ENCODE assay signal across 32 cellular contexts in the genomic region with DNA sequence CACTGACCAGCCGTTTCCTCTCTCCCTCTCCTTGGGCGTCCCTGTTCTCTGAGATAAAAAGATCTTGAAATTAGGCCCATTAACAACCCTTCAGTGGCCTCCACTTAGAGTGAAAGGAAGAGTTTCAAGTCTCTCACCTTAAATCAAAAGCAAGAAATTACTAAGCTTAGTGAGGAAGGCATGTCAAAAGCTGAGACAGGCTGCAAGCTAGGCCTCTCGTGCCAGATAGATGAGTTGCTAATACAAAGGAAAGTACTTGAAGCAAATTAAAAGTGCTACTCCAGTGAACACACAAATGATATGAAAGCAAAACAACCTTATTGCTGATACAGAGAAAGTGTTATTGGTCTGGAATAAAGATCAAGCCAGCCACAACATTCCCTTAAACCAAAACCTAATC.
DNase-seq lines count a peak whose midpoint lies in the region; ATAC-seq and TF ChIP-seq lines count a peak whose summit lies in the region.
"Had no signal": no experiment of that assay in that cellular context is flagged by ENCODE, and none has a peak within 500 bp of the region (broad histone marks: within the 10 kb centered on the region; RNA-seq: fewer than 3 reads in every experiment).

No MANE protein-coding gene starts in this region.

- no peaks in the 10 kb centered on the region for H4K20me1 ChIP-seq in GM23338 (replicated peaks; ENCODE audit: insufficient read depth)

- no peak for TF ChIP-seq CTCF in GM23338 (conservative IDR thresholded peaks at IDR 0.05; ENCODE audit: low read depth in 2 of 2)
- TF ChIP-seq CTCF in left lung (IDR thresholded peaks at IDR 0.05), result no peak

- no peaks in the 10 kb centered on the region for H3F3A ChIP-seq in GM23338 (replicated peaks; ENCODE audit: low read depth)

- peaks cover 5% of the 10 kb centered on the region; the same call in 1 of the 2 replicates for H3K4me1 ChIP-seq in GM23338 (ENCODE audit: insufficient read depth)
- no peaks in the 10 kb centered on the region for H3K4me1 ChIP-seq in left lung
- H3K4me1 ChIP-seq: HAP-1, suprapubic skin, upper lobe of right lung had no signal

- H3K4me3 ChIP-seq in GM23338, result no peak overlapping the region
- no peak overlapping the region for H3K4me3 ChIP-seq in left lung
- H3K4me3 ChIP-seq: HAP-1, heart left ventricle, smooth muscle cell, suprapubic skin, upper lobe of right lung had no signal

- peak overlapping the region; percentile 80 for H2AFZ ChIP-seq in GM23338

- intact Hi-C loops in left lung (cut with DNase I), result no loop called here

- peaks cover 2% of the 10 kb centered on the region for H3K27me3 Mint-ChIP-seq in GM23338 (ENCODE audit: insufficient read depth, low read depth, poor library complexity)
- H3K27me3 Mint-ChIP-seq: activated naive CD8-positive, alpha-beta T cell; naive B cell had no signal

- no peaks in the 10 kb centered on the region for H3K36me3 Mint-ChIP-seq in GM23338 (ENCODE audit: low read depth)
- H3K36me3 Mint-ChIP-seq: activated naive CD8-positive, alpha-beta T cell; naive B cell had no signal

- H3K27ac Mint-ChIP-seq in GM23338, result no peak overlapping the region
- H3K27ac Mint-ChIP-seq: activated naive CD8-positive, alpha-beta T cell; naive B cell had no signal

- ATAC-seq in GM18870 (IDR thresholded peaks at IDR 0.05; ENCODE audit: unreplicated experiment), result peak; percentile 46
- ATAC-seq in GM23338, result no peak
- peak; percentile 40 for ATAC-seq in HG03378 (IDR thresholded peaks at IDR 0.05; ENCODE audit: unreplicated experiment)
- ATAC-seq in HG03135 (IDR thresholded peaks at IDR 0.05; ENCODE audit: unreplicated experiment), result no peak
- no peak for ATAC-seq in left lobe of liver
- ATAC-seq in left lung, result no peak
- ATAC-seq: heart left ventricle, right cardiac atrium, upper lobe of right lung had no signal

- no peaks in the 10 kb centered on the region for H3K79me2 ChIP-seq in GM23338 (replicated peaks; ENCODE audit: insufficient read depth)

- no peaks in the 10 kb centered on the region; the same call in 1 of the 2 replicates for H3K9me2 ChIP-seq in GM23338 (ENCODE audit: insufficient read depth)

- H3K9me3 ChIP-seq in left lung, result no peaks in the 10 kb centered on the region
- H3K9me3 ChIP-seq: HAP-1, heart left ventricle, neutrophil, suprapubic skin, upper lobe of right lung had no signal

- no peak overlapping the region for H3K4me2 ChIP-seq in GM23338
- H3K4me2 ChIP-seq: smooth muscle cell had no signal

- H3K9me3 Mint-ChIP-seq in GM23338, result no peaks in the 10 kb centered on the region; the same call in 2 of the 3 replicates
- H3K9me3 Mint-ChIP-seq: naive B cell had no signal

- H3K36me3 ChIP-seq in GM23338 (ENCODE audit: insufficient read depth), result no peaks in the 10 kb centered on the region
- no peaks in the 10 kb centered on the region for H3K36me3 ChIP-seq in left lung
- H3K36me3 ChIP-seq: HAP-1, heart left ventricle, neutrophil, suprapubic skin, upper lobe of right lung had no signal

- no peak overlapping the region for H3K4me3 Mint-ChIP-seq in GM23338
- H3K4me3 Mint-ChIP-seq: activated naive CD8-positive, alpha-beta T cell; naive B cell had no signal

- H3K27ac ChIP-seq in GM23338 (ENCODE audit: low read depth) (no peak overlapping the region), left lung (no peak overlapping the region)
- H3K27ac ChIP-seq: heart left ventricle, neutrophil, suprapubic skin, upper lobe of right lung, VCaP had no signal

- H3K4me1 Mint-ChIP-seq in GM23338, result no peaks in the 10 kb centered on the region
- H3K4me1 Mint-ChIP-seq: naive B cell had no signal

- H3K27me3 ChIP-seq in GM23338 (ENCODE audit: insufficient read depth) (no peaks in the 10 kb centered on the region), left lung (no peaks in the 10 kb centered on the region)
- H3K27me3 ChIP-seq: heart left ventricle, neutrophil, suprapubic skin, upper lobe of right lung had no signal

- DNase-seq in GM23338 (ENCODE audit: low spot score) (no peak), NCI-H2196 (lab: John Stamatoyannopoulos, UW; ENCODE audit: unreplicated experiment) (no peak), left lobe of liver (ENCODE audit: low spot score) (no peak), left lung (no peak)
- DNase-seq: activated CD4-positive, alpha-beta T cell treated with anti-CD3 and anti-CD28 coated beads for 4 hours; activated effector memory CD4-positive, alpha-beta T cell treated with Interleukin-2 at 50 U/mL for 16 hours; activated T-cell treated with anti-CD3 and anti-CD28 coated beads for 4 hours; C1 segment of cervical spinal cord; DND-41; foreskin melanocyte; GF-D8; heart left ventricle; islet precursor cell; Kasumi-1; naive B cell; NCI-H1417; NCI-H2029; NCI-H226; NCI-H748 treated with DMSO at 0.1 percent for 48 hours; right cardiac atrium; stimulated activated naive CD4-positive, alpha-beta T cell treated with Interleukin-2 at 50 U/mL for 16 hours; T-helper 9 cell; upper lobe of right lung had no signal

TF ChIP-seq in GM23338, 12 proteins besides CTCF, POLR2A, EP300 and RAD21:
- TF ChIP-seq EZH2 (IDR thresholded peaks at IDR 0.05; ENCODE audit: low read depth, unreplicated experiment), result no peak
- no peak for TF ChIP-seq EZH2phosphoT487 (IDR thresholded peaks at IDR 0.05; ENCODE audit: unreplicated experiment)
- TF ChIP-seq NANOG (IDR thresholded peaks at IDR 0.05; ENCODE audit: borderline replicate concordance), result no peak
- no peak for TF ChIP-seq ZNF114 (CRISPR knock-in tag; IDR thresholded peaks at IDR 0.05)
- no peak for TF ChIP-seq POLR2AphosphoS5 (IDR thresholded peaks at IDR 0.05; ENCODE audit: low read depth)
- TF ChIP-seq, protein P1, sequence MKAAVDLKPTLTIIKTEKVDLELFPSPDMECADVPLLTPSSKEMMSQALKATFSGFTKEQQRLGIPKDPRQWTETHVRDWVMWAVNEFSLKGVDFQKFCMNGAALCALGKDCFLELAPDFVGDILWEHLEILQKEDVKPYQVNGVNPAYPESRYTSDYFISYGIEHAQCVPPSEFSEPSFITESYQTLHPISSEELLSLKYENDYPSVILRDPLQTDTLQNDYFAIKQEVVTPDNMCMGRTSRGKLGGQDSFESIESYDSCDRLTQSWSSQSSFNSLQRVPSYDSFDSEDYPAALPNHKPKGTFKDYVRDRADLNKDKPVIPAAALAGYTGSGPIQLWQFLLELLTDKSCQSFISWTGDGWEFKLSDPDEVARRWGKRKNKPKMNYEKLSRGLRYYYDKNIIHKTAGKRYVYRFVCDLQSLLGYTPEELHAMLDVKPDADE (IDR thresholded peaks at IDR 0.05), result no peak

Comparison
In these comparisons a context has a peak if more than half of its experiments do, and no peak if none do; other contexts are left out.
1. ATAC-seq: peak in GM18870 (single experiment) and HG03378 (single experiment); none in GM23338 (single experiment), HG03135 (single experiment), left lobe of liver (single experiment) and left lung (single experiment).